In genomic region chr20:31678389-31679356, GRCh38 we compare ENCODE assay signal across 1 cellular context.
TF ChIP-seq lines count a peak whose summit lies in the region.

No MANE protein-coding gene starts in this region.

TF ChIP-seq in HepG2, 621 proteins besides CTCF, POLR2A, EP300 and RAD21 (continued from another document):
- TF ChIP-seq ETS1 (CRISPR knock-in tag; IDR thresholded peaks at IDR 0.05), result no peak
- no peak for TF ChIP-seq MLLT10 (CRISPR knock-in tag; IDR thresholded peaks at IDR 0.05)
- no peak for TF ChIP-seq RARG (CRISPR knock-in tag; IDR thresholded peaks at IDR 0.05; ENCODE audit: low read depth)
- no peak for TF ChIP-seq ZNF644 (CRISPR knock-in tag; IDR thresholded peaks at IDR 0.05; ENCODE audit: low read depth)
- TF ChIP-seq ZBTB3 (CRISPR knock-in tag; IDR thresholded peaks at IDR 0.05; ENCODE audit: borderline replicate concordance, low read depth), result no peak
- no peak for TF ChIP-seq TRIM24 (CRISPR knock-in tag; IDR thresholded peaks at IDR 0.05)
- no peak for TF ChIP-seq ZBTB34 (CRISPR knock-in tag; IDR thresholded peaks at IDR 0.05)
- no peak for TF ChIP-seq ZNF740 (CRISPR knock-in tag; IDR thresholded peaks at IDR 0.05)
- no peak for TF ChIP-seq MED8 (CRISPR knock-in tag; IDR thresholded peaks at IDR 0.05; ENCODE audit: insufficient replicate concordance)
- no peak for TF ChIP-seq TRIM22 (IDR thresholded peaks at IDR 0.05)
- 0 out of 2 replicates have a peak, but pooled peaks have one; percentile 47 for TF ChIP-seq ONECUT2 (CRISPR knock-in tag; IDR thresholded peaks at IDR 0.05)
- TF ChIP-seq ELF1 (CRISPR knock-in tag; IDR thresholded peaks at IDR 0.05), result no peak
- no peak for TF ChIP-seq CENPT (CRISPR knock-in tag; IDR thresholded peaks at IDR 0.05; ENCODE audit: low read depth)
- TF ChIP-seq POLR2G (IDR thresholded peaks at IDR 0.05; ENCODE audit: low read depth, low read length), result 0 out of 2 replicates have a peak, but pooled peaks have one; percentile 30
- TF ChIP-seq RXRB (CRISPR knock-in tag; IDR thresholded peaks at IDR 0.05; ENCODE audit: borderline replicate concordance), result peak; percentile 70; the same call in 1 of the 2 replicates
- no peak for TF ChIP-seq ZNF253 (CRISPR knock-in tag; IDR thresholded peaks at IDR 0.05; ENCODE audit: borderline replicate concordance)
- no peak for TF ChIP-seq SAFB2 (CRISPR knock-in tag; IDR thresholded peaks at IDR 0.05; ENCODE audit: borderline replicate concordance, low read depth)
- TF ChIP-seq ATF7-NPFF (CRISPR knock-in tag; IDR thresholded peaks at IDR 0.05; ENCODE audit: low read depth), result peak; percentile 41; the same call in 1 of the 2 replicates
- TF ChIP-seq CREBL2 (CRISPR knock-in tag; IDR thresholded peaks at IDR 0.05; ENCODE audit: borderline replicate concordance), result no peak
- peak; percentile 11; the same call in 1 of the 2 replicates for TF ChIP-seq ZNF362 (CRISPR knock-in tag; IDR thresholded peaks at IDR 0.05; ENCODE audit: borderline replicate concordance)
- no peak for TF ChIP-seq ZNF652 (CRISPR knock-in tag; IDR thresholded peaks at IDR 0.05; ENCODE audit: borderline replicate concordance, low read depth)
- no peak for TF ChIP-seq KMT2B (CRISPR knock-in tag; IDR thresholded peaks at IDR 0.05)
- peak; percentile 77; the same call in 1 of the 2 replicates for TF ChIP-seq ISL2 (CRISPR knock-in tag; IDR thresholded peaks at IDR 0.05)
- no peak for TF ChIP-seq ZBTB2 (CRISPR knock-in tag; IDR thresholded peaks at IDR 0.05; ENCODE audit: low read depth)
- peak; percentile 57; the same call in 1 of the 2 replicates for TF ChIP-seq NR2C2 (CRISPR knock-in tag; IDR thresholded peaks at IDR 0.05; ENCODE audit: borderline replicate concordance)
- TF ChIP-seq ZNF44 (CRISPR knock-in tag; IDR thresholded peaks at IDR 0.05), result peak; percentile 30; the same call in 1 of the 2 replicates
- peak; percentile 31; the same call in 1 of the 2 replicates for TF ChIP-seq RFX5 (IDR thresholded peaks at IDR 0.05; ENCODE audit: low read depth, low read length)
- no peak for TF ChIP-seq ZSCAN22 (CRISPR knock-in tag; IDR thresholded peaks at IDR 0.05)
- no peak for TF ChIP-seq PRPF4 (IDR thresholded peaks at IDR 0.05; ENCODE audit: low read depth, low read length, poor library complexity, severe bottlenecking)
- no peak for TF ChIP-seq U2AF1 (optimal IDR thresholded peaks at IDR 0.05; ENCODE audit: low read depth, low read length)
- no peak for TF ChIP-seq CCDC6 (CRISPR knock-in tag; IDR thresholded peaks at IDR 0.05)
- TF ChIP-seq ZNF790 (CRISPR knock-in tag; IDR thresholded peaks at IDR 0.05; ENCODE audit: borderline replicate concordance), result 0 out of 2 replicates have a peak, but pooled peaks have one; percentile 62
- TF ChIP-seq MTA1 (CRISPR knock-in tag; IDR thresholded peaks at IDR 0.05; ENCODE audit: borderline replicate concordance), result peak; percentile 44; the same call in 1 of the 2 replicates
- TF ChIP-seq XRCC5 (optimal IDR thresholded peaks at IDR 0.05; ENCODE audit: low read length), result no peak
- no peak for TF ChIP-seq ZNF616 (CRISPR knock-in tag; IDR thresholded peaks at IDR 0.05; ENCODE audit: low read depth)
TF ChIP-seq in HepG2: peak in this region for 128.
